In genomic region chr16:3835089-3835602, GRCh38 we compare ENCODE assay signal across 25 cellular contexts. TPM values are rescaled to one million over a fixed set of nuclear protein-coding genes. Genes with fewer than 3 reads are reported as not detected.
DNase-seq lines count a peak whose midpoint lies in the region; ATAC-seq, FAIRE-seq and TF ChIP-seq lines count a peak whose summit lies in the region.
"Had no signal": no experiment of that assay in that cellular context is flagged by ENCODE, and none has a peak within 500 bp of the region (broad histone marks: within the 10 kb centered on the region; RNA-seq: fewer than 3 reads in every experiment).

No MANE protein-coding gene starts in this region.

- no peak for FAIRE-seq in pancreas (lab: Jason Lieb, UNC)
- FAIRE-seq: A204.1, D721Med, K562 had no signal

- H4K8ac ChIP-seq in mesenchymal stem cell (ENCODE audit: low read length), result no peak overlapping the region

- H3K36me3 ChIP-seq in mesenchymal stem cell (ENCODE audit: control insufficient read depth in 1 of 2, insufficient read depth in 2 of 2, low read depth in 1 of 2, low read length in 2 of 2), result peaks cover 5 to 20% of the 10 kb centered on the region in 2 experiments
- no peaks in the 10 kb centered on the region for H3K36me3 ChIP-seq in pancreas

- no peak overlapping the region for H3K27ac ChIP-seq in mesenchymal stem cell (ENCODE audit: low read length, poor library complexity, severe bottlenecking)
- no peak overlapping the region for H3K27ac ChIP-seq in pancreas
- H3K27ac ChIP-seq: HL-60 had no signal

- intact Hi-C loops in pancreas (cut with DNase I), result no loop called here

- peak overlapping the region; percentile 56 for H3K4me2 ChIP-seq in mesenchymal stem cell (ENCODE audit: low read length, poor library complexity, severe bottlenecking)

- no peak overlapping the region for H3K18ac ChIP-seq in mesenchymal stem cell (ENCODE audit: low read depth in 1 of 2, low read length in 2 of 2)

- H3K4me3 ChIP-seq in mesenchymal stem cell (ENCODE audit: insufficient read depth in 1 of 2, low read depth in 1 of 2, low read length in 2 of 2) (no peak overlapping the region), pancreas (no peak overlapping the region)
- H3K4me3 ChIP-seq: K562 had no signal

- H3K9me3 ChIP-seq in mesenchymal stem cell (ENCODE audit: control insufficient read depth, low read length) (peaks cover 13% of the 10 kb centered on the region), pancreas (no peaks in the 10 kb centered on the region)

- no peak overlapping the region for H3K23ac ChIP-seq in mesenchymal stem cell (ENCODE audit: low read length in 2 of 2)

- no peak overlapping the region for H3K14ac ChIP-seq in mesenchymal stem cell (ENCODE audit: low read length in 2 of 2)

- no peaks in the 10 kb centered on the region for H3K27me3 ChIP-seq in mesenchymal stem cell (ENCODE audit: control insufficient read depth in 1 of 2, insufficient read depth in 1 of 2, low read length in 2 of 2)
- no peaks in the 10 kb centered on the region for H3K27me3 ChIP-seq in pancreas
- H3K27me3 ChIP-seq: BE2C had no signal

- H2AK5ac ChIP-seq in mesenchymal stem cell (ENCODE audit: low read length, severe bottlenecking), result no peak overlapping the region

- no peak overlapping the region for H2AFZ ChIP-seq in mesenchymal stem cell (ENCODE audit: low read depth, low read length)

- H2BK5ac ChIP-seq in mesenchymal stem cell (ENCODE audit: low read depth, low read length, poor library complexity, severe bottlenecking), result no peak overlapping the region

- no peak for ATAC-seq in pancreas
- ATAC-seq: HCT116, K562 had no signal

- H2BK12ac ChIP-seq in mesenchymal stem cell (ENCODE audit: low read length in 2 of 2), result no peak overlapping the region

- H2BK15ac ChIP-seq in mesenchymal stem cell (ENCODE audit: low read depth, poor library complexity, severe bottlenecking), result no peak overlapping the region

- DNase-seq in brain pericyte (ENCODE audit: low read depth, low spot score), result peak; percentile 55
- DNase-seq in kidney glomerular epithelial cell (lab: John Stamatoyannopoulos, UW), result peak; percentile 81
- DNase-seq in mesenchymal stem cell, result no peak
- DNase-seq in pancreas, result no peak
- DNase-seq in NOMO-1 treated with DMSO at 0.1 percent for 48 hours (lab: John Stamatoyannopoulos, UW; ENCODE audit: unreplicated experiment), result no peak
- no peak for DNase-seq in epidermal melanocyte (ENCODE audit: insufficient read length, low spot score)
- no peak for DNase-seq in NCI-H2029 treated with DMSO at 0.1 percent for 48 hours (lab: John Stamatoyannopoulos, UW)
- DNase-seq: ACHN; BE2C; C1 segment of cervical spinal cord; CD4-positive, CD25-positive, alpha-beta regulatory T cell; CD8-positive, alpha-beta memory T cell; COR-L47; DMS153; DMS79; GF-D8; GOT3; H7; HFFc6; IMR-90 had no signal

- peaks cover 5% of the 10 kb centered on the region for H3K79me1 ChIP-seq in mesenchymal stem cell (replicated peaks; ENCODE audit: low read length, poor library complexity, severe bottlenecking)

- H3K4ac ChIP-seq in mesenchymal stem cell (ENCODE audit: low read depth in 1 of 2, low read length in 2 of 2), result no peak overlapping the region

- H3K4me1 ChIP-seq in mesenchymal stem cell (ENCODE audit: control insufficient read depth, insufficient read depth, low read depth, low read length) (peaks cover 13% of the 10 kb centered on the region), pancreas (peaks cover 6 to 14% (median 7%) of the 10 kb centered on the region in 3 donors)
- H3K4me1 ChIP-seq: BE2C had no signal

- no peak overlapping the region for H2BK120ac ChIP-seq in mesenchymal stem cell (ENCODE audit: low read depth, low read length)

- 80% methylated on average over 1 of the region's 7 CpGs for WGBS in mesenchymal stem cell
- WGBS in pancreas, 2 donors, result 85 to 90% methylated on average over 7 of the region's 7 CpGs

- no peak overlapping the region for H4K91ac ChIP-seq in mesenchymal stem cell (ENCODE audit: low read length)

- TF ChIP-seq CTCF in pancreas (IDR thresholded peaks at IDR 0.05), result no peak

- H3K9ac ChIP-seq in mesenchymal stem cell (ENCODE audit: low read length), result no peak overlapping the region

RNA-seq across cellular contexts. Expression of gene CREBBP, which starts 45.4 kb away (rescaled TPM):
- 20.5 TPM for polyA plus RNA-seq in mesenchymal stem cell (2013, experiment 1 of 2)
- polyA plus RNA-seq in mesenchymal stem cell (2013, experiment 2 of 2), result 20.1 TPM
- total RNA-seq in pancreas, result 10 to 100 TPM; 23.7 to 49.4 (median 31.4) TPM
- 10 to 100 TPM; 14.4 to 31.7 TPM for polyA plus RNA-seq in pancreas

Comparison
In these comparisons a context has a peak if more than half of its experiments do, and no peak if none do; other contexts are left out.
1. DNase-seq: peak in brain pericyte (single experiment) and kidney glomerular epithelial cell (single experiment); none in mesenchymal stem cell (single experiment), pancreas (0 of 6), NOMO-1 treated with DMSO at 0.1 percent for 48 hours (single experiment), epidermal melanocyte (single experiment) and NCI-H2029 treated with DMSO at 0.1 percent for 48 hours (single experiment).